ENCODE assay signal across 28 cellular contexts in genomic region chr2:174444761-174445160, GRCh38.
"Had no signal": no experiment of that assay in that cellular context is flagged by ENCODE, and none has a peak within 500 bp of the region (broad histone marks: within the 10 kb centered on the region; RNA-seq: fewer than 3 reads in every experiment).

No MANE protein-coding gene starts in this region.

- H3K4me3 ChIP-seq: adrenal gland, MG63 had no signal

- H3K4me3 Mint-ChIP-seq: activated CD4-positive, alpha-beta memory T cell treated with anti-CD3 and anti-CD28 coated beads for 36 hours; activated CD4-positive, alpha-beta T cell treated with anti-CD3 and anti-CD28 coated beads, Interleukin-2, amount 10 ng/mL, durations not matched to agents 7 days and 5 days; activated naive CD4-positive, alpha-beta T cell treated with anti-CD3 and anti-CD28 coated beads, Interleukin-2, amount 10 ng/mL, durations not matched to agents 7 days and 5 days; activated naive CD8-positive, alpha-beta T cell treated with anti-CD3 and anti-CD28 coated beads, Interleukin-2, amount 10 ng/mL, durations not matched to agents 7 days and 5 days; activated T-helper 17 cell treated with anti-CD3 and anti-CD28 coated beads, Interleukin-2, amount 50 U/mL, for 72 hours had no signal

- DNase-seq: activated CD4-positive, alpha-beta memory T cell treated with anti-CD3 and anti-CD28 coated beads for 36 hours; activated CD4-positive, alpha-beta T cell treated with anti-CD3 and anti-CD28 coated beads, Interleukin-2, amount 10 ng/mL, durations not matched to agents 7 days and 5 days; activated CD4-positive, CD25-positive, alpha-beta regulatory T cell; activated CD8-positive, alpha-beta memory T cell treated with anti-CD3 and anti-CD28 coated beads for 24 hours; activated gamma-delta T cell; activated naive CD4-positive, alpha-beta T cell treated with anti-CD3 and anti-CD28 coated beads, Interleukin-2, amount 10 ng/mL, durations not matched to agents 7 days and 5 days; activated naive CD8-positive, alpha-beta T cell treated with anti-CD3 and anti-CD28 coated beads, Interleukin-2, amount 10 ng/mL, durations not matched to agents 7 days and 5 days; activated T-cell treated with anti-CD3 and anti-CD28 coated beads, Interleukin-2, amount 50 U/mL, for 48 hours; adrenal gland; anterior cingulate cortex; MG63; NCI-H1105; NCI-H1436 treated with DMSO at 0.1 percent for 48 hours; NCI-H187 treated with DMSO at 0.1 percent for 48 hours; NCI-H2081 treated with DMSO at 0.1 percent for 48 hours; NCI-H2227 treated with DMSO at 0.1 percent for 48 hours; NCI-H526; NCI-H774; NK-92 treated with Interleukin-12 subunit alpha and Interleukin-12 subunit beta, amount 100 ng/mL, for 24 hours; OCI-M1; RPMI8226; SK-N-SH; T-helper 1 cell had no signal

- H3K27ac ChIP-seq: adrenal gland, KMS-11, VCaP had no signal

- H3K4me1 Mint-ChIP-seq: activated CD4-positive, alpha-beta T cell treated with anti-CD3 and anti-CD28 coated beads, Interleukin-2, amount 10 ng/mL, durations not matched to agents 7 days and 5 days; activated naive CD4-positive, alpha-beta T cell treated with anti-CD3 and anti-CD28 coated beads, Interleukin-2, amount 10 ng/mL, durations not matched to agents 7 days and 5 days; activated naive CD8-positive, alpha-beta T cell treated with anti-CD3 and anti-CD28 coated beads, Interleukin-2, amount 10 ng/mL, durations not matched to agents 7 days and 5 days; activated T-helper 17 cell treated with anti-CD3 and anti-CD28 coated beads, Interleukin-2, amount 50 U/mL, for 72 hours had no signal

- H3K9ac ChIP-seq: KMS-11, SK-N-SH had no signal

- H3K9me3 Mint-ChIP-seq: activated CD4-positive, alpha-beta memory T cell treated with anti-CD3 and anti-CD28 coated beads for 36 hours; activated CD4-positive, alpha-beta T cell treated with anti-CD3 and anti-CD28 coated beads, Interleukin-2, amount 10 ng/mL, durations not matched to agents 7 days and 5 days; activated naive CD4-positive, alpha-beta T cell treated with anti-CD3 and anti-CD28 coated beads, Interleukin-2, amount 10 ng/mL, durations not matched to agents 7 days and 5 days; activated naive CD8-positive, alpha-beta T cell treated with anti-CD3 and anti-CD28 coated beads, Interleukin-2, amount 10 ng/mL, durations not matched to agents 7 days and 5 days; activated T-helper 17 cell treated with anti-CD3 and anti-CD28 coated beads, Interleukin-2, amount 50 U/mL, for 72 hours had no signal

- H3K27ac Mint-ChIP-seq: activated CD4-positive, alpha-beta memory T cell treated with anti-CD3 and anti-CD28 coated beads for 36 hours; activated CD4-positive, alpha-beta T cell treated with anti-CD3 and anti-CD28 coated beads, Interleukin-2, amount 10 ng/mL, durations not matched to agents 7 days and 5 days; activated naive CD4-positive, alpha-beta T cell treated with anti-CD3 and anti-CD28 coated beads, Interleukin-2, amount 10 ng/mL, durations not matched to agents 7 days and 5 days; activated naive CD8-positive, alpha-beta T cell treated with anti-CD3 and anti-CD28 coated beads, Interleukin-2, amount 10 ng/mL, durations not matched to agents 7 days and 5 days; activated T-helper 17 cell treated with anti-CD3 and anti-CD28 coated beads, Interleukin-2, amount 50 U/mL, for 72 hours had no signal

- H3K9me3 ChIP-seq: adrenal gland, MG63, SK-N-SH had no signal

- H3K36me3 ChIP-seq: adrenal gland, MG63 had no signal

- H3K27me3 ChIP-seq: adrenal gland, MG63 had no signal

- H3K4me2 ChIP-seq: KMS-11, SK-N-SH had no signal

- H3K27me3 Mint-ChIP-seq: activated CD4-positive, alpha-beta memory T cell treated with anti-CD3 and anti-CD28 coated beads for 36 hours; activated CD4-positive, alpha-beta T cell treated with anti-CD3 and anti-CD28 coated beads, Interleukin-2, amount 10 ng/mL, durations not matched to agents 7 days and 5 days; activated naive CD4-positive, alpha-beta T cell treated with anti-CD3 and anti-CD28 coated beads, Interleukin-2, amount 10 ng/mL, durations not matched to agents 7 days and 5 days; activated naive CD8-positive, alpha-beta T cell treated with anti-CD3 and anti-CD28 coated beads, Interleukin-2, amount 10 ng/mL, durations not matched to agents 7 days and 5 days; activated T-helper 17 cell treated with anti-CD3 and anti-CD28 coated beads, Interleukin-2, amount 50 U/mL, for 72 hours had no signal

- ATAC-seq: activated T-helper 17 cell treated with anti-CD3 and anti-CD28 coated beads, Interleukin-2, amount 50 U/mL, for 72 hours; Panc1; Right ventricle myocardium inferior had no signal
